ENCODE assay signal across 23 cellular contexts in genomic region chr7:44367475-44368030, GRCh38. TPM values are rescaled to one million over a fixed set of nuclear protein-coding genes. Genes with fewer than 3 reads are reported as not detected.
"Had no signal": no experiment of that assay in that cellular context is flagged by ENCODE, and none has a peak within 500 bp of the region (broad histone marks: within the 10 kb centered on the region; RNA-seq: fewer than 3 reads in every experiment).

No MANE protein-coding gene starts in this region.

- H3K27ac Mint-ChIP-seq: activated CD8-positive, alpha-beta memory T cell treated with anti-CD3 and anti-CD28 coated beads, Interleukin-2, amount 10 ng/mL, durations not matched to agents 7 days and 5 days; activated naive CD8-positive, alpha-beta T cell treated with anti-CD3 and anti-CD28 coated beads, Interleukin-2, amount 10 ng/mL, durations not matched to agents 7 days and 5 days; activated T-helper 2 cell treated with anti-CD3 and anti-CD28 coated beads, Interferon-gamma antibody, Interleukin-2, Interleukin-4, amounts not matched to agents 10 μg/mL and 5 μg/mL and 100 μg/mL, durations not matched to agents 14 hours and 24 hours and 36 hours; stimulated activated effector memory CD8-positive, alpha-beta T cell treated with anti-CD3 and anti-CD28 coated beads, Interleukin-12 subunit alpha, Interleukin-12 subunit beta, amount 100 ng/mL, for 72 hours had no signal

- H3K4me1 Mint-ChIP-seq: stimulated activated effector memory CD8-positive, alpha-beta T cell treated with anti-CD3 and anti-CD28 coated beads, Interleukin-12 subunit alpha, Interleukin-12 subunit beta, amount 100 ng/mL, for 72 hours had no signal

- DNase-seq: activated CD4-positive, alpha-beta T cell treated with anti-CD3 and anti-CD28 coated beads, Interleukin-2, amount 50 U/mL, for 48 hours; activated CD8-positive, alpha-beta memory T cell treated with anti-CD3 and anti-CD28 coated beads, Interleukin-2, amount 10 ng/mL, durations not matched to agents 7 days and 5 days; activated naive CD4-positive, alpha-beta T cell treated with Interleukin-2 at 50 U/mL for 16 hours; activated naive CD8-positive, alpha-beta T cell treated with anti-CD3 and anti-CD28 coated beads, Interleukin-2, amount 10 ng/mL, durations not matched to agents 7 days and 5 days; amygdala; dorsolateral prefrontal cortex; foreskin keratinocyte; glutamatergic neuron; hypothalamus; left ventricle myocardium superior; mucosa of descending colon; naive thymus-derived CD4-positive, alpha-beta T cell; pancreas; right lobe of liver; stimulated activated CD4-positive, alpha-beta T cell treated with anti-CD3 and anti-CD28 coated beads, Interleukin-4, amount 100 ng/mL, for 24 hours; SW 1271; T-helper 2 cell; upper lobe of left lung; WERI-Rb-1 had no signal

- H3K4me3 Mint-ChIP-seq: activated CD8-positive, alpha-beta memory T cell treated with anti-CD3 and anti-CD28 coated beads, Interleukin-2, amount 10 ng/mL, durations not matched to agents 7 days and 5 days; activated naive CD8-positive, alpha-beta T cell treated with anti-CD3 and anti-CD28 coated beads, Interleukin-2, amount 10 ng/mL, durations not matched to agents 7 days and 5 days; naive thymus-derived CD4-positive, alpha-beta T cell; stimulated activated effector memory CD8-positive, alpha-beta T cell treated with anti-CD3 and anti-CD28 coated beads, Interleukin-12 subunit alpha, Interleukin-12 subunit beta, amount 100 ng/mL, for 72 hours had no signal

- H3K27me3 ChIP-seq: dorsolateral prefrontal cortex, foreskin keratinocyte, pancreas, right lobe of liver, upper lobe of left lung had no signal

- H3K4me3 ChIP-seq: dorsolateral prefrontal cortex, mucosa of descending colon, pancreas, right lobe of liver, thoracic aorta, upper lobe of left lung had no signal

- ATAC-seq: activated CD8-positive, alpha-beta memory T cell treated with anti-CD3 and anti-CD28 coated beads, Interleukin-2, amount 10 ng/mL, durations not matched to agents 7 days and 5 days; foreskin keratinocyte; left ventricle myocardium superior; mucosa of descending colon; naive thymus-derived CD4-positive, alpha-beta T cell; pancreas; stimulated activated effector memory CD8-positive, alpha-beta T cell treated with anti-CD3 and anti-CD28 coated beads, Interleukin-12 subunit alpha, Interleukin-12 subunit beta, amount 100 ng/mL, for 72 hours had no signal

- H3K27ac ChIP-seq: dorsolateral prefrontal cortex, epithelial cell of prostate, foreskin keratinocyte, pancreas, right lobe of liver, thoracic aorta, upper lobe of left lung, WERI-Rb-1 had no signal

- H3K36me3 Mint-ChIP-seq: activated CD8-positive, alpha-beta memory T cell treated with anti-CD3 and anti-CD28 coated beads, Interleukin-2, amount 10 ng/mL, durations not matched to agents 7 days and 5 days; activated naive CD8-positive, alpha-beta T cell treated with anti-CD3 and anti-CD28 coated beads, Interleukin-2, amount 10 ng/mL, durations not matched to agents 7 days and 5 days; stimulated activated effector memory CD8-positive, alpha-beta T cell treated with anti-CD3 and anti-CD28 coated beads, Interleukin-12 subunit alpha, Interleukin-12 subunit beta, amount 100 ng/mL, for 72 hours had no signal

- H3K9me3 Mint-ChIP-seq: activated naive CD8-positive, alpha-beta T cell treated with anti-CD3 and anti-CD28 coated beads, Interleukin-2, amount 10 ng/mL, durations not matched to agents 7 days and 5 days had no signal

- H3K9me3 ChIP-seq: mucosa of descending colon, pancreas, right lobe of liver, thoracic aorta, upper lobe of left lung had no signal

- H3K4me1 ChIP-seq: pancreas, right lobe of liver, upper lobe of left lung had no signal

- H3K36me3 ChIP-seq: pancreas, right lobe of liver, thoracic aorta, upper lobe of left lung, WERI-Rb-1 had no signal

RNA-seq across cellular contexts. Expression of gene CAMK2B, which starts 42.2 kb away (rescaled TPM):
- polyA plus RNA-seq: naive thymus-derived CD4-positive, alpha-beta T cell had no signal
